ENCODE assay signal across 1 cellular context in the genomic region with DNA sequence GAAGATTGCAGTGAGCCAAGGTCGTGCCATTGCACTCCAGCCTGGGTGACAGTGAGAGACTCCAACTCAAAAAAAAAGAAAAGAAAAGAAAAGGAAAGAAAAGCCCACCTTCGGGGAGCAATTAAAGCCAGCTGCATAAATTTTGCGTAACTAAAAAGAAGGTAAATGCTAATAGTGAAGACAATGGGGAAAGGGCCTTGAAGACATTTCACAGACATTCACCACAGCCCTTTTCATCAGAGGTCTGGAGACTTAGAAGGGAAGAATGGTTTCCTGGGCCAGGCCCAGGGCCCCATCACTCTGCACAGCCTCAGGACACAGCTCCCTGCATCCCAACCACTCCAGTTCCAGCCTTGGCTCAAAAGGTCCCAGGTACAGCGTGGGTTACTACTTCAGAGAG.
TF ChIP-seq lines count a peak whose summit lies in the region.

No MANE protein-coding gene starts in this region.

TF ChIP-seq in H1, 55 proteins besides CTCF, POLR2A, EP300 and RAD21:
- TF ChIP-seq CEBPB (IDR thresholded peaks at IDR 0.05; ENCODE audit: low read depth, low read length) = no peak
- TF ChIP-seq EZH2 (IDR thresholded peaks at IDR 0.05; ENCODE audit: low read depth, low read length, severe bottlenecking) = no peak
- no peak for TF ChIP-seq NANOG (IDR thresholded peaks at IDR 0.05; ENCODE audit: insufficient read depth, low read depth, low read length, poor library complexity, severe bottlenecking)
- TF ChIP-seq TAF1 (IDR thresholded peaks at IDR 0.05; ENCODE audit: low read depth, low read length) = no peak
- TF ChIP-seq RFX5 (IDR thresholded peaks at IDR 0.05; ENCODE audit: borderline replicate concordance, low read depth, low read length) = no peak
- no peak for TF ChIP-seq SP2 (IDR thresholded peaks at IDR 0.05; ENCODE audit: low read length)
- no peak for TF ChIP-seq SIN3A (conservative IDR thresholded peaks at IDR 0.05 in 1 of 2, IDR thresholded peaks at IDR 0.05 in 1 of 2; ENCODE audit: low read depth in 1 of 2, low read length in 2 of 2)
- TF ChIP-seq KDM4A (IDR thresholded peaks at IDR 0.05; ENCODE audit: low read depth, low read length, severe bottlenecking) = no peak
- TF ChIP-seq JUN (IDR thresholded peaks at IDR 0.05; ENCODE audit: low read depth, low read length) = no peak
- no peak for TF ChIP-seq KDM1A (IDR thresholded peaks at IDR 0.05; ENCODE audit: borderline replicate concordance, low read length)
- no peak for TF ChIP-seq CTBP2 (IDR thresholded peaks at IDR 0.05; ENCODE audit: borderline replicate concordance, insufficient read depth, insufficient read length, low read length)
